8 cellular contexts compared by ENCODE assay signal in the genomic region with DNA sequence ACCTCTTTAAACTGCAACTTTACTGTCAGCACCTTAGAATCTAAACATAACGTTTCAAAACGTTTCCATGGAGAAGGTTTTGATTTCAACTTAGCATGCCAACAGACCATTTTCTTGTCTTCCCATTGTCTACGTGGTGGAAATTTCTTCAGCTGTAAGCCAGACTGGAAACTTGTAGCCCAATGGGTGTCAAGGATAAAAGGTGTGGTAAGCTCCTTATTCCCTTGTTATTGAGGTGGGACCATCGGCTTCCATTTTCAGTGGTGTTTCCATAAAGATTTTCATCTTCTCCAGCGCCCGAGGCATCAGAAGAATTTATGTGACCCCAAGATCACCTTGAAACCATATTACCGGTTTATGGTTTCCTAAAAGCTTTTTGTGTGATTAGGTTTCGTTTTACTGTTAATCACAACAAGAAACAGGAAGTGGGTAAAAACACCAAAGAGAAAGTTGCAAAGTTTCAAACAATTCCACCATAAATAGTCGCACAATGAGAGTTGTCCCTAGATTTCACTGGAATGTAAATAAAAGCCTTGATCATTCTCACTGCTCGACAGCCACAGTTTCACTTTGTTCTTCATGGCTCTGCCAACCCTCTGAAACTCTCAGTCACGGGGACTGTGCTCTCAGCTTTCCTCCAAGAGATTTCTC.
A peak's percentile ranks its signal among the peaks of the same experiment; 100 is the strongest.
DNase-seq lines count a peak whose midpoint lies in the region; ATAC-seq and TF ChIP-seq lines count a peak whose summit lies in the region.

No MANE protein-coding gene starts in this region.

- H3K9ac ChIP-seq in SK-N-SH, result peak overlapping the region; percentile 5; the same call in 1 of the 2 replicates

- TF ChIP-seq CTCF in SK-N-SH (IDR thresholded peaks at IDR 0.05) (no peak), natural killer cell (IDR thresholded peaks at IDR 0.05) (no peak)

- peaks cover 18% of the 10 kb centered on the region in 2 donors for H3K4me1 Mint-ChIP-seq in natural killer cell

- H3K36me3 Mint-ChIP-seq in natural killer cell, result no peaks in the 10 kb centered on the region

- H3K27me3 Mint-ChIP-seq in natural killer cell (ENCODE audit: low read depth in 2 of 2), result no peaks in the 10 kb centered on the region

- H3K9me2 ChIP-seq in SK-N-SH, result no peaks in the 10 kb centered on the region

- H3K36me3 ChIP-seq in SK-N-SH (replicated peaks in 1 of 2; ENCODE audit: control insufficient read depth in 1 of 2, insufficient read depth in 2 of 2, low read length in 1 of 2), result no peaks in the 10 kb centered on the region

- TF ChIP-seq EP300 in SK-N-SH (IDR thresholded peaks at IDR 0.05; ENCODE audit: borderline replicate concordance in 1 of 2, low read depth in 1 of 2, low read length in 1 of 2), result no peak

- H3K9me3 Mint-ChIP-seq in natural killer cell, result no peaks in the 10 kb centered on the region

- CTCF ChIA-PET in SK-N-SH (lab: Yijun Ruan, JAX), result interaction anchor here (0.7 to 2.7 kb wide), 14 partner anchors 8 to 1995 kb away, joined by 3 to 12 read pairs (median 4); no protein-coding TSS in a partner anchor

- POLR2A ChIA-PET in SK-N-SH (lab: Yijun Ruan, JAX), result no interaction called here

- peaks cover 4% of the 10 kb centered on the region; the same call in 1 of the 2 replicates for H3K27me3 ChIP-seq in SK-N-SH (ENCODE audit: insufficient read depth)

- H3K79me2 ChIP-seq in SK-N-SH (ENCODE audit: insufficient read depth), result no peaks in the 10 kb centered on the region

- intact Hi-C loops in natural killer cell (cut with micrococcal nuclease), result loop anchor here (1.0 to 5.0 kb wide), 4 partner anchors 63 to 366 kb away; a partner anchor contains a TSS

- WGBS in SK-N-SH (ENCODE audit: low lambda C conversion rate), result 2% methylated on average over 11 of the region's 11 CpGs

- no peaks in the 10 kb centered on the region for H3K9me3 ChIP-seq in SK-N-SH

- H3F3A ChIP-seq in SK-N-SH (replicated peaks; ENCODE audit: insufficient read depth), result no peaks in the 10 kb centered on the region

- ATAC-seq in GM19023 (IDR thresholded peaks at IDR 0.05; ENCODE audit: unreplicated experiment) (peak; percentile 51), HG03095 (IDR thresholded peaks at IDR 0.05; ENCODE audit: unreplicated experiment) (peak; percentile 52), natural killer cell (peak; percentile 40 to 53 (median 49))

- no peak for TF ChIP-seq RAD21 in SK-N-SH (IDR thresholded peaks at IDR 0.05; ENCODE audit: low read length)

- H3K27ac ChIP-seq in SK-N-SH (ENCODE audit: low read depth in 2 of 2, low read length in 1 of 2), result no peak overlapping the region

- H3K4me2 ChIP-seq in SK-N-SH, result peak overlapping the region; percentile 65

- H3K4me3 Mint-ChIP-seq in natural killer cell, result peak overlapping the region; percentile 83

- peak overlapping the region; percentile 87 for H2AFZ ChIP-seq in SK-N-SH (ENCODE audit: low read depth)

- DNase-seq in Ammon's horn (ENCODE audit: low spot score) (peak; percentile 37), SK-N-SH (no peak), epidermal melanocyte (ENCODE audit: insufficient read length, low spot score) (peak; percentile 23), natural killer cell (no peak), NCI-H1417 (lab: John Stamatoyannopoulos, UW) (no peak), DMS79 (lab: John Stamatoyannopoulos, UW) (no peak)

- peaks cover 0 to 2% of the 10 kb centered on the region in 2 experiments; a peak in 1 of 4 replicates for H3K4me1 ChIP-seq in SK-N-SH (ENCODE audit: control insufficient read depth in 1 of 2, insufficient read depth in 2 of 2, low read depth in 1 of 2, low read length in 1 of 2)

- peak overlapping the region; percentile 75 to 78 for H3K27ac Mint-ChIP-seq in natural killer cell

- peak overlapping the region; percentile 45 to 56 for H3K4me3 ChIP-seq in SK-N-SH (ENCODE audit: low read depth in 2 of 2, low read length in 1 of 2)

- no peaks in the 10 kb centered on the region for H4K20me1 ChIP-seq in SK-N-SH (ENCODE audit: insufficient read depth)

TF ChIP-seq in SK-N-SH, 30 proteins besides CTCF, POLR2A, EP300 and RAD21:
- TF ChIP-seq CHD2 (IDR thresholded peaks at IDR 0.05; ENCODE audit: low read length, partially characterized antibody) (no peak), GABPA (IDR thresholded peaks at IDR 0.05; ENCODE audit: low read depth) (no peak), NFIC (IDR thresholded peaks at IDR 0.05; ENCODE audit: borderline replicate concordance) (no peak), YY1 (IDR thresholded peaks at IDR 0.05; ENCODE audit: low read depth) (no peak), GATA2 (CRISPR knock-in tag; IDR thresholded peaks at IDR 0.05) (no peak), TEAD4 (IDR thresholded peaks at IDR 0.05; ENCODE audit: borderline replicate concordance, insufficient read depth) (no peak), SIN3A (IDR thresholded peaks at IDR 0.05; ENCODE audit: borderline replicate concordance, low read depth, low read length) (no peak), MXI1 (IDR thresholded peaks at IDR 0.05; ENCODE audit: low read depth, low read length) (no peak), TCF12 (IDR thresholded peaks at IDR 0.05) (no peak), ELF1 (IDR thresholded peaks at IDR 0.05) (no peak), RFX5 (IDR thresholded peaks at IDR 0.05; ENCODE audit: low read length) (no peak), SMC3 (IDR thresholded peaks at IDR 0.05; ENCODE audit: low read depth, low read length) (no peak), MEF2A (IDR thresholded peaks at IDR 0.05; ENCODE audit: borderline replicate concordance, low read depth) (no peak)
- TF ChIP-seq, protein P1, sequence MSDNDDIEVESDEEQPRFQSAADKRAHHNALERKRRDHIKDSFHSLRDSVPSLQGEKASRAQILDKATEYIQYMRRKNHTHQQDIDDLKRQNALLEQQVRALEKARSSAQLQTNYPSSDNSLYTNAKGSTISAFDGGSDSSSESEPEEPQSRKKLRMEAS (IDR thresholded peaks at IDR 0.05; ENCODE audit: low read depth), result no peak
- TF ChIP-seq, protein P2, sequence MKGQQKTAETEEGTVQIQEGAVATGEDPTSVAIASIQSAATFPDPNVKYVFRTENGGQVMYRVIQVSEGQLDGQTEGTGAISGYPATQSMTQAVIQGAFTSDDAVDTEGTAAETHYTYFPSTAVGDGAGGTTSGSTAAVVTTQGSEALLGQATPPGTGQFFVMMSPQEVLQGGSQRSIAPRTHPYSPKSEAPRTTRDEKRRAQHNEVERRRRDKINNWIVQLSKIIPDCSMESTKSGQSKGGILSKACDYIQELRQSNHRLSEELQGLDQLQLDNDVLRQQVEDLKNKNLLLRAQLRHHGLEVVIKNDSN (IDR thresholded peaks at IDR 0.05; ENCODE audit: borderline replicate concordance, low read depth), result no peak
- TF ChIP-seq, protein P3, sequence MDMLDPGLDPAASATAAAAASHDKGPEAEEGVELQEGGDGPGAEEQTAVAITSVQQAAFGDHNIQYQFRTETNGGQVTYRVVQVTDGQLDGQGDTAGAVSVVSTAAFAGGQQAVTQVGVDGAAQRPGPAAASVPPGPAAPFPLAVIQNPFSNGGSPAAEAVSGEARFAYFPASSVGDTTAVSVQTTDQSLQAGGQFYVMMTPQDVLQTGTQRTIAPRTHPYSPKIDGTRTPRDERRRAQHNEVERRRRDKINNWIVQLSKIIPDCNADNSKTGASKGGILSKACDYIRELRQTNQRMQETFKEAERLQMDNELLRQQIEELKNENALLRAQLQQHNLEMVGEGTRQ (IDR thresholded peaks at IDR 0.05; ENCODE audit: borderline replicate concordance, low read depth, low read length), result no peak
- TF ChIP-seq, protein P4, sequence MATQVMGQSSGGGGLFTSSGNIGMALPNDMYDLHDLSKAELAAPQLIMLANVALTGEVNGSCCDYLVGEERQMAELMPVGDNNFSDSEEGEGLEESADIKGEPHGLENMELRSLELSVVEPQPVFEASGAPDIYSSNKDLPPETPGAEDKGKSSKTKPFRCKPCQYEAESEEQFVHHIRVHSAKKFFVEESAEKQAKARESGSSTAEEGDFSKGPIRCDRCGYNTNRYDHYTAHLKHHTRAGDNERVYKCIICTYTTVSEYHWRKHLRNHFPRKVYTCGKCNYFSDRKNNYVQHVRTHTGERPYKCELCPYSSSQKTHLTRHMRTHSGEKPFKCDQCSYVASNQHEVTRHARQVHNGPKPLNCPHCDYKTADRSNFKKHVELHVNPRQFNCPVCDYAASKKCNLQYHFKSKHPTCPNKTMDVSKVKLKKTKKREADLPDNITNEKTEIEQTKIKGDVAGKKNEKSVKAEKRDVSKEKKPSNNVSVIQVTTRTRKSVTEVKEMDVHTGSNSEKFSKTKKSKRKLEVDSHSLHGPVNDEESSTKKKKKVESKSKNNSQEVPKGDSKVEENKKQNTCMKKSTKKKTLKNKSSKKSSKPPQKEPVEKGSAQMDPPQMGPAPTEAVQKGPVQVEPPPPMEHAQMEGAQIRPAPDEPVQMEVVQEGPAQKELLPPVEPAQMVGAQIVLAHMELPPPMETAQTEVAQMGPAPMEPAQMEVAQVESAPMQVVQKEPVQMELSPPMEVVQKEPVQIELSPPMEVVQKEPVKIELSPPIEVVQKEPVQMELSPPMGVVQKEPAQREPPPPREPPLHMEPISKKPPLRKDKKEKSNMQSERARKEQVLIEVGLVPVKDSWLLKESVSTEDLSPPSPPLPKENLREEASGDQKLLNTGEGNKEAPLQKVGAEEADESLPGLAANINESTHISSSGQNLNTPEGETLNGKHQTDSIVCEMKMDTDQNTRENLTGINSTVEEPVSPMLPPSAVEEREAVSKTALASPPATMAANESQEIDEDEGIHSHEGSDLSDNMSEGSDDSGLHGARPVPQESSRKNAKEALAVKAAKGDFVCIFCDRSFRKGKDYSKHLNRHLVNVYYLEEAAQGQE (IDR thresholded peaks at IDR 0.05; ENCODE audit: low read depth, low read length), result no peak

Comparison
In these comparisons a context has a peak if more than half of its experiments do, and no peak if none do; other contexts are left out.
1. DNase-seq: peak in Ammon's horn (single experiment) and epidermal melanocyte (single experiment); none in SK-N-SH (single experiment), natural killer cell (single experiment), NCI-H1417 (0 of 3) and DMS79 (single experiment).
2. Peak in every context shown above with its lines, with median percentiles within 50 percentile points of each other: ATAC-seq.